Comparison of ENCODE assay signal across 13 cellular contexts in the genomic region with DNA sequence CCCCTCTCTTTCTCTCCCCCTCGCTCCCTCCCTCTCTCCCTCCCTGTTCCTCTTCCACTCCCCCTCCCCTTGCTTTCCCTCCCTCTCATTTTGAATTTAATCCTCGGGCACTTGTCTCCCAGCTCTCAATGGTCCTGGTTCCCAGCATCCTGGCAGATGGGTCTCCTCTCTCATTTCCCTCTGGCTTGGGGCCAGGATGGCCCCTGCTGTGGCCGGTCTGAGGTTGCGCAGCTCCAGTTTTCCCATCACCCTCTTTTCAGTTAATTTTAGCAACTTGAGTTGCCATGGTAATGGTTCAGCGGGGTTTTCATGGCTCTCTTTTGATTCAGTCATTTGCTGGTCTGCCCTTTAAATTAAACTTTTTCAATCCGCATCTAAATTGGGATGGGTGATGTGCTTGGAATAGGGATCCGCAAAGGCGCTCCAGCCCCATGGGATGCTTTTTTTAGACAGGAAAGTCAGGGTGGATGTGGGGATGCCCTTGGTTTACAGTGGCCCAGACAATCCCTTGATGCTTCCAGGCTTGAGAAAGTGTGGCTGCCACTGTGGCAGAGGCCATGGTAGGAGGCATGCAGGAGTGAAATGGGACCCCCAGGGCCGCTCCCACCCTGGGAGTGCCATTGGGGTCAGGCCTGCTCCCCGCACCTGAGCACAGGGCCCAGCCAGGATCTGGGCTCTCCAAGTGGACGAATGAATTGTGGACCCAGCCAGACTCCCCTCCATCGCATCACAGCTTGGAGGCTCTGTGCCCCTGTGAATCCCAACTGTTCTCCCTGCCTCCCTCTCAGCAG.
DNase-seq lines count a peak whose midpoint lies in the region; ATAC-seq and TF ChIP-seq lines count a peak whose summit lies in the region.
"Had no signal": no experiment of that assay in that cellular context is flagged by ENCODE, and none has a peak within 500 bp of the region (broad histone marks: within the 10 kb centered on the region; RNA-seq: fewer than 3 reads in every experiment).

No MANE protein-coding gene starts in this region.

- H3K27ac ChIP-seq in A673 (ENCODE audit: low read depth, low read length, poor library complexity, severe bottlenecking) (no peak overlapping the region), mesendoderm (ENCODE audit: low read depth, low read length) (no peak overlapping the region)
- H3K27ac ChIP-seq: colonic mucosa had no signal

- peak overlapping the region; percentile 86 to 98 (median 94) for H3K27ac Mint-ChIP-seq in brain
- H3K27ac Mint-ChIP-seq: activated naive CD8-positive, alpha-beta T cell treated with anti-CD3 and anti-CD28 coated beads for 36 hours; T-helper 17 cell had no signal

- peaks cover 72% of the 10 kb centered on the region for H3K4me1 Mint-ChIP-seq in brain
- H3K4me1 Mint-ChIP-seq: activated naive CD8-positive, alpha-beta T cell treated with anti-CD3 and anti-CD28 coated beads for 36 hours; T-helper 17 cell had no signal

- no peak overlapping the region for H3K23ac ChIP-seq in mesendoderm (ENCODE audit: low read length)

- H3K27me3 ChIP-seq in A673 (replicated peaks; ENCODE audit: insufficient read depth, low read depth, low read length, poor library complexity) (no peaks in the 10 kb centered on the region), mesendoderm (ENCODE audit: insufficient read depth, low read length, poor library complexity) (no peaks in the 10 kb centered on the region)
- H3K27me3 ChIP-seq: colonic mucosa, suprapubic skin had no signal

- CTCF ChIA-PET in A673 (lab: Charles Lee), result no interaction called here

- H3K27me3 Mint-ChIP-seq in brain, result no peaks in the 10 kb centered on the region

- H4K5ac ChIP-seq in mesendoderm (ENCODE audit: low read length), result no peak overlapping the region

- DNase-seq in A673 (ENCODE audit: low spot score), result peak; percentile 54
- peak; percentile 67 for DNase-seq in NCI-H146 (lab: John Stamatoyannopoulos, UW)
- peak; percentile 16 for DNase-seq in mesendoderm
- DNase-seq in DMS153 treated with DMSO at 0.1 percent for 48 hours (lab: John Stamatoyannopoulos, UW; ENCODE audit: unreplicated experiment), result no peak
- DNase-seq in activated naive CD4-positive, alpha-beta T cell (lab: John Stamatoyannopoulos, UW), result no peak
- DNase-seq: activated naive CD8-positive, alpha-beta T cell treated with anti-CD3 and anti-CD28 coated beads for 36 hours; colonic mucosa; NCI-H526; T-helper 17 cell had no signal

- no peak overlapping the region for H3K18ac ChIP-seq in mesendoderm (ENCODE audit: low read length)

- H2BK15ac ChIP-seq in mesendoderm (replicated peaks; ENCODE audit: low read depth), result no peak overlapping the region

- no peaks in the 10 kb centered on the region for H3K79me2 ChIP-seq in mesendoderm (ENCODE audit: control insufficient read depth, insufficient read depth, low read length)

- intact Hi-C loops in A673 (cut with micrococcal nuclease; ENCODE audit: unreplicated experiment), result no loop called here

- H3K36me3 ChIP-seq in A673 (ENCODE audit: insufficient read depth, low read length, poor library complexity, severe bottlenecking), result no peaks in the 10 kb centered on the region
- no peaks in the 10 kb centered on the region for H3K36me3 ChIP-seq in mesendoderm (ENCODE audit: control insufficient read depth, insufficient read depth, low read length)
- H3K36me3 ChIP-seq: colonic mucosa had no signal

- H3K4me1 ChIP-seq in A673 (ENCODE audit: insufficient read depth, low read length, poor library complexity, severe bottlenecking) (no peaks in the 10 kb centered on the region), mesendoderm (ENCODE audit: control insufficient read depth, low read depth, low read length) (no peaks in the 10 kb centered on the region)
- H3K4me1 ChIP-seq: colonic mucosa had no signal

- no peak overlapping the region for H3K4me2 ChIP-seq in mesendoderm (ENCODE audit: low read length)

- no TSS peak for BruUV-seq in A673 (replicated peaks; lab: Mats Ljungman, UMichigan)

- no peak overlapping the region for H4K8ac ChIP-seq in mesendoderm (ENCODE audit: low read depth, low read length)

- H2BK5ac ChIP-seq in mesendoderm (ENCODE audit: low read length), result no peak overlapping the region

- POLR2A ChIA-PET in A673 (lab: Charles Lee; ENCODE audit: low non-redundant PET), result no interaction called here

- no peak for ATAC-seq in HG03097 (IDR thresholded peaks at IDR 0.05; ENCODE audit: low FRiP score, unreplicated experiment)
- no peak for ATAC-seq in activated CD4-positive, CD25-positive, alpha-beta regulatory T cell treated with anti-CD3 and anti-CD28 coated beads, Interleukin-2, amount 50 U/mL, for 24 hours
- ATAC-seq: T-helper 17 cell had no signal

- H3K56ac ChIP-seq in mesendoderm (ENCODE audit: low read length), result no peak overlapping the region

- no peaks in the 10 kb centered on the region for H3K9me3 ChIP-seq in A673 (ENCODE audit: low read depth, low read length, poor library complexity, severe bottlenecking)
- H3K9me3 ChIP-seq: colonic mucosa, suprapubic skin had no signal

- no peak overlapping the region for H2AK5ac ChIP-seq in mesendoderm (ENCODE audit: low read length)

- H3K4ac ChIP-seq in mesendoderm (ENCODE audit: low read depth, low read length), result no peak overlapping the region

- TF ChIP-seq CTCF in A673 (conservative IDR thresholded peaks at IDR 0.05; ENCODE audit: low read depth, low read length) (no peak), brain (conservative IDR thresholded peaks at IDR 0.05) (no peak)

- H3K36me3 Mint-ChIP-seq in brain, result peaks cover 13% of the 10 kb centered on the region
- H3K36me3 Mint-ChIP-seq: activated naive CD8-positive, alpha-beta T cell treated with anti-CD3 and anti-CD28 coated beads for 36 hours had no signal

- WGBS in mesendoderm (ENCODE audit: extremely low coverage, insufficient coverage, low lambda C conversion rate), result no CpG with 5 or more reads among the region's 12 CpGs

- H3K9me3 Mint-ChIP-seq in brain, result peaks cover 0 to 4% (median 3%) of the 10 kb centered on the region in 5 experiments
- H3K9me3 Mint-ChIP-seq: activated naive CD8-positive, alpha-beta T cell treated with anti-CD3 and anti-CD28 coated beads for 36 hours had no signal

- H3K79me1 ChIP-seq in mesendoderm (ENCODE audit: low read length), result no peaks in the 10 kb centered on the region

- no peak overlapping the region for H2BK120ac ChIP-seq in mesendoderm (ENCODE audit: low read depth, low read length)

- H3K4me3 Mint-ChIP-seq in brain, result peak overlapping the region; percentile 3 to 82 (median 74)
- H3K4me3 Mint-ChIP-seq: activated naive CD8-positive, alpha-beta T cell treated with anti-CD3 and anti-CD28 coated beads for 36 hours; T-helper 17 cell had no signal

- H3K4me3 ChIP-seq in A673 (ENCODE audit: low read depth, low read length, poor library complexity, severe bottlenecking) (no peak overlapping the region), mesendoderm (ENCODE audit: low read length) (no peak overlapping the region)
- H3K4me3 ChIP-seq: colonic mucosa, suprapubic skin had no signal

- no peak overlapping the region for H3K9ac ChIP-seq in mesendoderm (ENCODE audit: low read length)

Comparison
In these comparisons a context has a peak if more than half of its experiments do, and no peak if none do; other contexts are left out.
1. DNase-seq: peak in A673 (single experiment), NCI-H146 (single experiment) and mesendoderm (single experiment); none in DMS153 treated with DMSO at 0.1 percent for 48 hours (single experiment) and activated naive CD4-positive, alpha-beta T cell (0 of 4).